ENCODE assay signal across 1 cellular context in genomic region chr3:50350527-50351317, GRCh38.
A peak's percentile ranks its signal among the peaks of the same experiment; 100 is the strongest.
TF ChIP-seq lines count a peak whose summit lies in the region.

CYB561D2 (plus strand) TSS chr3:50350862; CDS start chr3:50351434, 572 bp downstream.
NPRL2 (minus strand) TSS chr3:50350775; CDS start chr3:50350652, 123 bp downstream.

TF ChIP-seq in K562, 482 proteins besides CTCF, POLR2A, EP300 and RAD21 (continued from another document and continues in another):
- TF ChIP-seq CHAMP1 (IDR thresholded peaks at IDR 0.05) (no peak), JUND (IDR thresholded peaks at IDR 0.05; ENCODE audit: borderline replicate concordance, low read depth, low read length) (0 out of 2 replicates have a peak, but pooled peaks have one; percentile 3), JUND (tag; IDR thresholded peaks at IDR 0.05; ENCODE audit: borderline replicate concordance, low read depth, low read length) (no peak; the same call in 2 of the 3 replicates), CREB3 (tag; conservative IDR thresholded peaks at IDR 0.05; ENCODE audit: low read depth) (no peak; the same call in 1 of the 2 replicates), KLF13 (tag; IDR thresholded peaks at IDR 0.05; ENCODE audit: borderline replicate concordance, low read depth) (no peak), HNRNPH1 (optimal IDR thresholded peaks at IDR 0.05; ENCODE audit: low read depth, low read length) (no peak), FOXJ2 (tag; IDR thresholded peaks at IDR 0.05) (no peak), HDAC2 (IDR thresholded peaks at IDR 0.05) (no peak), MAX (CRISPR knock-in tag; IDR thresholded peaks at IDR 0.05) (peak; percentile 77), SMARCE1 (IDR thresholded peaks at IDR 0.05) (no peak), ZNF174 (CRISPR knock-in tag; IDR thresholded peaks at IDR 0.05) (no peak), ELK1 (CRISPR knock-in tag; IDR thresholded peaks at IDR 0.05) (no peak), BCLAF1 (IDR thresholded peaks at IDR 0.05; ENCODE audit: borderline replicate concordance in 1 of 2, control insufficient read depth in 1 of 2, low read depth in 2 of 2, low read length in 1 of 2) (no peak), ZNF79 (CRISPR knock-in tag; IDR thresholded peaks at IDR 0.05; ENCODE audit: low read depth) (no peak), ATF6 (CRISPR knock-in tag; IDR thresholded peaks at IDR 0.05) (no peak; the same call in 1 of the 2 replicates), NR3C1 (CRISPR knock-in tag; IDR thresholded peaks at IDR 0.05) (no peak), TRIM24 (IDR thresholded peaks at IDR 0.05) (no peak), ZNF436 (CRISPR knock-in tag; IDR thresholded peaks at IDR 0.05) (no peak), RBM17 (IDR thresholded peaks at IDR 0.05; ENCODE audit: borderline replicate concordance, low read depth, low read length) (no peak), ZNF717 (CRISPR knock-in tag; IDR thresholded peaks at IDR 0.05) (no peak), CEBPB (tag; IDR thresholded peaks at IDR 0.05) (no peak), PHF8 (IDR thresholded peaks at IDR 0.05; ENCODE audit: borderline replicate concordance, low read length) (peak; percentile 86), TSHZ1 (CRISPR knock-in tag; IDR thresholded peaks at IDR 0.05) (no peak), POU5F1 (IDR thresholded peaks at IDR 0.05; ENCODE audit: borderline replicate concordance, low read depth, low read length, partially characterized antibody) (peak; percentile 47), POLR2AphosphoS2 (IDR thresholded peaks at IDR 0.05; ENCODE audit: low read length) (no peak), EGR1 (conservative IDR thresholded peaks at IDR 0.05) (0 out of 2 replicates have a peak, but pooled peaks have one; percentile 7), ARID2 (IDR thresholded peaks at IDR 0.05) (no peak), KLF6 (CRISPR knock-in tag; IDR thresholded peaks at IDR 0.05; ENCODE audit: borderline replicate concordance) (0 out of 2 replicates have a peak, but pooled peaks have one; percentile 53), MTF1 (CRISPR knock-in tag; IDR thresholded peaks at IDR 0.05; ENCODE audit: borderline replicate concordance) (no peak), ZNF354B (CRISPR knock-in tag; IDR thresholded peaks at IDR 0.05) (no peak), ZNF655 (CRISPR knock-in tag; IDR thresholded peaks at IDR 0.05) (no peak), ZNF551 (CRISPR knock-in tag; IDR thresholded peaks at IDR 0.05) (no peak), TEAD4 (IDR thresholded peaks at IDR 0.05; ENCODE audit: low read length) (no peak), TEAD4 (CRISPR knock-in tag; IDR thresholded peaks at IDR 0.05; ENCODE audit: borderline replicate concordance) (no peak), FOS (IDR thresholded peaks at IDR 0.05; ENCODE audit: extremely low read depth, insufficient read length) (no peak), MITF (IDR thresholded peaks at IDR 0.05) (no peak), ATF3 (IDR thresholded peaks at IDR 0.05) (no peak), ATF3 (CRISPR knock-in tag; conservative IDR thresholded peaks at IDR 0.05) (no peak), GABPB1 (CRISPR knock-in tag; IDR thresholded peaks at IDR 0.05) (peak; percentile 89), ZNF121 (CRISPR knock-in tag; conservative IDR thresholded peaks at IDR 0.05) (no peak), OTX1 (CRISPR knock-in tag; IDR thresholded peaks at IDR 0.05) (no peak), ZNF316 (IDR thresholded peaks at IDR 0.05) (no peak), ZFP36 (IDR thresholded peaks at IDR 0.05; ENCODE audit: low read depth, low read length, partially characterized antibody) (no peak), ZNF277 (CRISPR knock-in tag; IDR thresholded peaks at IDR 0.05; ENCODE audit: borderline replicate concordance) (no peak), SMARCC2 (IDR thresholded peaks at IDR 0.05; ENCODE audit: low read depth) (no peak), DACH1 (IDR thresholded peaks at IDR 0.05; ENCODE audit: partially characterized antibody) (no peak), CBX3 (IDR thresholded peaks at IDR 0.05; ENCODE audit: borderline replicate concordance in 1 of 2, low read length in 2 of 2) (no peak), ESRRA (IDR thresholded peaks at IDR 0.05; ENCODE audit: borderline replicate concordance, low read depth) (no peak), TBP (optimal IDR thresholded peaks at IDR 0.05; ENCODE audit: low read depth, low read length) (peak; percentile 46)
